In the genomic region with DNA sequence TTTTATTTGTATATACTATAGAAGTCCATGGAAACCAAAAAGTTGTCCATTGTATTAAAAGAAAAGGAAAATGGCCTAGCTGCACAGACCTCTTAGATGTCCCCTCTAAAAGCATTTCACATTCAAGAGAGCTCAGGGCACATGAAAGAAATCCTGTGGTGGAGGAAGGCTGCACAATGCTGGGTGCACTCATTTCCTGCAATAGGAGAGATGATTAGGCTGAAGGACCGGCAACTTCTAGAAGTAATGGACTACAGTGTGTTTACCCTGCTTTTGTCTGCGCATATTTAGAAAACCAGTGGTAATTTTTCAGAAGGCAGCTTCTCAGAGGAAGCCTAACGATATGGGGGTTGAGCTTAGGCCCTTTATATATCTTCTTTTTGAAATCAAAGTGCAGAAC, we compare ENCODE assay signal across 13 cellular contexts.
"Had no signal": no experiment of that assay in that cellular context is flagged by ENCODE, and none has a peak within 500 bp of the region (broad histone marks: within the 10 kb centered on the region; RNA-seq: fewer than 3 reads in every experiment).

No MANE protein-coding gene starts in this region.

- H3K27me3 ChIP-seq: hepatocyte, left lung, right lobe of liver, upper lobe of left lung had no signal

- H3K4me1 ChIP-seq: right lobe of liver had no signal

- H3K27ac ChIP-seq: hepatocyte, left lung, right lobe of liver, upper lobe of left lung had no signal

- H3K4me1 Mint-ChIP-seq: activated CD4-positive, alpha-beta T cell treated with anti-CD3 and anti-CD28 coated beads, Interleukin-2, amount 10 ng/mL, durations not matched to agents 7 days and 5 days; activated naive CD8-positive, alpha-beta T cell treated with anti-CD3 and anti-CD28 coated beads, Interleukin-2, amount 10 ng/mL, durations not matched to agents 7 days and 5 days had no signal

- H3K4me3 ChIP-seq: hepatocyte, left lung, right lobe of liver, upper lobe of left lung had no signal

- H3K36me3 ChIP-seq: left lung, right lobe of liver, upper lobe of left lung had no signal

- DNase-seq: activated CD4-positive, alpha-beta T cell treated with anti-CD3 and anti-CD28 coated beads, Interleukin-2, amount 10 ng/mL, durations not matched to agents 7 days and 5 days; activated CD8-positive, alpha-beta memory T cell treated with anti-CD3 and anti-CD28 coated beads, Interleukin-2, amount 50 U/mL, for 48 hours; activated naive CD8-positive, alpha-beta T cell treated with anti-CD3 and anti-CD28 coated beads, Interleukin-2, amount 10 ng/mL, durations not matched to agents 7 days and 5 days; activated T-cell treated with anti-CD3 and anti-CD28 coated beads, Interleukin-2, amount 50 U/mL, for 72 hours; endodermal cell; kidney; left lung; naive thymus-derived CD4-positive, alpha-beta T cell; nucleus accumbens; right lobe of liver; upper lobe of left lung had no signal

- H3K27me3 Mint-ChIP-seq: stimulated activated naive CD8-positive, alpha-beta T cell treated with anti-CD3 and anti-CD28 coated beads, Interleukin-15, Interleukin-2, amounts not matched to agents 100 ng/mL and 50 ng/mL, for 24 hours had no signal

- H3K27ac Mint-ChIP-seq: activated CD4-positive, alpha-beta T cell treated with anti-CD3 and anti-CD28 coated beads, Interleukin-2, amount 10 ng/mL, durations not matched to agents 7 days and 5 days; activated naive CD8-positive, alpha-beta T cell treated with anti-CD3 and anti-CD28 coated beads, Interleukin-2, amount 10 ng/mL, durations not matched to agents 7 days and 5 days; activated T-cell treated with anti-CD3 and anti-CD28 coated beads, Interleukin-2, amount 50 U/mL, for 72 hours; endodermal cell; stimulated activated naive CD8-positive, alpha-beta T cell treated with anti-CD3 and anti-CD28 coated beads, Interleukin-15, Interleukin-2, amounts not matched to agents 100 ng/mL and 50 ng/mL, for 24 hours had no signal

- ATAC-seq: left lung; naive thymus-derived CD4-positive, alpha-beta T cell; right lobe of liver had no signal

- H3K9me3 Mint-ChIP-seq: activated CD4-positive, alpha-beta T cell treated with anti-CD3 and anti-CD28 coated beads, Interleukin-2, amount 10 ng/mL, durations not matched to agents 7 days and 5 days; activated naive CD8-positive, alpha-beta T cell treated with anti-CD3 and anti-CD28 coated beads, Interleukin-2, amount 10 ng/mL, durations not matched to agents 7 days and 5 days; activated T-cell treated with anti-CD3 and anti-CD28 coated beads, Interleukin-2, amount 50 U/mL, for 72 hours; stimulated activated naive CD8-positive, alpha-beta T cell treated with anti-CD3 and anti-CD28 coated beads, Interleukin-15, Interleukin-2, amounts not matched to agents 100 ng/mL and 50 ng/mL, for 24 hours had no signal

- H3K36me3 Mint-ChIP-seq: activated naive CD8-positive, alpha-beta T cell treated with anti-CD3 and anti-CD28 coated beads, Interleukin-2, amount 10 ng/mL, durations not matched to agents 7 days and 5 days had no signal

- H3K4me3 Mint-ChIP-seq: activated CD4-positive, alpha-beta T cell treated with anti-CD3 and anti-CD28 coated beads, Interleukin-2, amount 10 ng/mL, durations not matched to agents 7 days and 5 days; activated naive CD8-positive, alpha-beta T cell treated with anti-CD3 and anti-CD28 coated beads, Interleukin-2, amount 10 ng/mL, durations not matched to agents 7 days and 5 days; activated T-cell treated with anti-CD3 and anti-CD28 coated beads, Interleukin-2, amount 50 U/mL, for 72 hours; endodermal cell; naive thymus-derived CD4-positive, alpha-beta T cell; stimulated activated naive CD8-positive, alpha-beta T cell treated with anti-CD3 and anti-CD28 coated beads, Interleukin-15, Interleukin-2, amounts not matched to agents 100 ng/mL and 50 ng/mL, for 24 hours had no signal

- H3K9me3 ChIP-seq: left lung, right lobe of liver, upper lobe of left lung had no signal
